17 cellular contexts compared by ENCODE assay signal in the genomic region with DNA sequence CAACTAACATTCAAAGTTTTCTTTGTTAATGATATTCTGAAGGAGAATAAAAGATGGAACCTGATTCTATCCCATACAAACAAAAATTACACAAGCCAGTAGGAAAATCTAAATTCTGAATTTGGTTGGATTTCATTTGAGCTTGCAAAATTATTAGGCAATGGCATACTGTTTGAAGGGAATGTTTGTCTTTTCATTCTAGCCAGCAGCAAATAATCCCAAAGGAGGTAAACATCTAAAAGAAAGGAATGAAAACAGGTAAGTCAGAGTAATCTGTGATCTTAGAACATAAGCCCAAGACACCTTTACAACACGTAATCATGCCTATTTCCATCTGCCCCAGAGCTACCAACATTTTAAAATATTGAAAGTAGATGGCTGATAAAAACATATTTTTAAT.
DNase-seq lines count a peak whose midpoint lies in the region; ATAC-seq, FAIRE-seq and TF ChIP-seq lines count a peak whose summit lies in the region.
"Had no signal": no experiment of that assay in that cellular context is flagged by ENCODE, and none has a peak within 500 bp of the region (broad histone marks: within the 10 kb centered on the region; RNA-seq: fewer than 3 reads in every experiment).

No MANE protein-coding gene starts in this region.

- ATAC-seq in K562, result no peak
- no peak for ATAC-seq in HepG2
- ATAC-seq: A549, GM23338 had no signal

- H3F3A ChIP-seq in GM23248 (ENCODE audit: insufficient read depth), result peaks cover 38% of the 10 kb centered on the region

- peak overlapping the region; percentile 77 for H2AFZ ChIP-seq in GM23248
- H2AFZ ChIP-seq in K562 (ENCODE audit: low read depth, low read length), result peak overlapping the region; percentile 77
- no peak overlapping the region for H2AFZ ChIP-seq in HepG2 (ENCODE audit: low read length)
- H2AFZ ChIP-seq in osteoblast (ENCODE audit: low read length), result peak overlapping the region; percentile 59

- H3K36me3 ChIP-seq in GM23248 (ENCODE audit: low read depth), result no peaks in the 10 kb centered on the region
- H3K36me3 ChIP-seq in K562 (ENCODE audit: control insufficient read depth, insufficient read depth, low read length), result no peaks in the 10 kb centered on the region
- no peaks in the 10 kb centered on the region for H3K36me3 ChIP-seq in HepG2 (replicated peaks in 1 of 2; ENCODE audit: control insufficient read depth in 1 of 2, insufficient read depth in 2 of 2, low read length in 2 of 2)
- H3K36me3 ChIP-seq in osteoblast (ENCODE audit: insufficient read depth, low read length), result no peaks in the 10 kb centered on the region

- TF ChIP-seq POLR2A in K562 (conservative IDR thresholded peaks at IDR 0.05) (no peak), HepG2 (IDR thresholded peaks at IDR 0.05; ENCODE audit: insufficient read depth in 1 of 2, low read depth in 2 of 2, low read length in 2 of 2) (no peak)

- 97 to 100% methylated on average over 1 of the region's 1 CpG for WGBS in GM23248 (ENCODE audit: low coverage in 1 of 2, low lambda C conversion rate in 2 of 2, missing lambda C conversion rate in 2 of 2), 2 experiments
- WGBS in K562 (ENCODE audit: insufficient coverage, low coverage, missing lambda C conversion rate), result 54% methylated on average over 1 of the region's 1 CpG
- 6% methylated on average over 1 of the region's 1 CpG for WGBS in HepG2 (ENCODE audit: low lambda C conversion rate)

- in situ Hi-C loops in GM23248 (cut with MboI) (no loop called here), K562 (cut with MboI) (no loop called here), HepG2 (cut with HindIII; ENCODE audit: extremely low pct_ligation_motif_present, low pct_unique_long_range_greater_than_20kb) (no loop called here)

- no peaks in the 10 kb centered on the region for H3K79me2 ChIP-seq in GM23248 (ENCODE audit: insufficient read depth)
- no peaks in the 10 kb centered on the region for H3K79me2 ChIP-seq in K562 (ENCODE audit: control insufficient read depth, insufficient read depth, low read length)
- no peaks in the 10 kb centered on the region for H3K79me2 ChIP-seq in HepG2 (ENCODE audit: insufficient read depth, low read length)
- H3K79me2 ChIP-seq in osteoblast (ENCODE audit: insufficient read depth, low read length), result no peaks in the 10 kb centered on the region

- TF ChIP-seq CTCF in K562 (IDR thresholded peaks at IDR 0.05 in 2 of 3, conservative IDR thresholded peaks at IDR 0.05 in 1 of 3; ENCODE audit: insufficient read depth in 2 of 3, low read depth in 1 of 3, low read length in 3 of 3), result no peak
- TF ChIP-seq CTCF in HepG2 (CRISPR knock-in tag; IDR thresholded peaks at IDR 0.05), result no peak
- TF ChIP-seq CTCF in osteoblast (IDR thresholded peaks at IDR 0.05; ENCODE audit: extremely low read depth, low read depth, low read length), result no peak

- H3K4me1 ChIP-seq in GM23248 (ENCODE audit: insufficient read depth) (peaks cover 46% of the 10 kb centered on the region), K562 (replicated peaks in 1 of 2; ENCODE audit: control insufficient read depth in 2 of 2, insufficient read depth in 2 of 2, low read length in 2 of 2) (no peaks in the 10 kb centered on the region), HepG2 (ENCODE audit: insufficient read depth, low read length) (peaks cover 33% of the 10 kb centered on the region), osteoblast (ENCODE audit: insufficient read depth, low read length) (peaks cover 37% of the 10 kb centered on the region)

- H3K4me3 ChIP-seq in GM23248, result no peak overlapping the region
- H3K4me3 ChIP-seq in K562, result no peak overlapping the region
- no peak overlapping the region for H3K4me3 ChIP-seq in HepG2 (replicated peaks in 1 of 3; ENCODE audit: insufficient read depth in 1 of 3, low read depth in 2 of 3, low read length in 3 of 3)
- no peak overlapping the region for H3K4me3 ChIP-seq in osteoblast (ENCODE audit: insufficient read depth, low read length)
- H3K4me3 ChIP-seq: A549, GM23338 had no signal

- BruUV-seq in K562 (replicated peaks; lab: Mats Ljungman, UMichigan), result no TSS peak
- BruUV-seq in HepG2 (replicated peaks; lab: Mats Ljungman, UMichigan), result no TSS peak

- H3K9me1 ChIP-seq in K562 (ENCODE audit: control insufficient read depth, insufficient read depth, low read length), result no peaks in the 10 kb centered on the region

- no peak overlapping the region for H3K4me2 ChIP-seq in GM23248 (ENCODE audit: unreplicated experiment)
- no peak overlapping the region for H3K4me2 ChIP-seq in K562 (ENCODE audit: insufficient read depth, low read length)
- H3K4me2 ChIP-seq in HepG2 (ENCODE audit: low read depth, low read length), result no peak overlapping the region
- no peak overlapping the region for H3K4me2 ChIP-seq in osteoblast (ENCODE audit: insufficient read depth, low read length)
- H3K4me2 ChIP-seq: A549, GM23338 had no signal

- POLR2A ChIA-PET in K562 (lab: Yijun Ruan, JAX), result interaction anchor here (1.6 kb wide), 1 partner anchor 31 kb away, joined by 4 read pairs; no protein-coding TSS in a partner anchor
- POLR2A ChIA-PET in HepG2 (lab: Yijun Ruan, JAX), result no interaction called here

- no peak for FAIRE-seq in K562 (lab: Jason Lieb, UNC)
- no peak for FAIRE-seq in HepG2 (lab: Jason Lieb, UNC)
- FAIRE-seq: A549, GM12891 had no signal

- TF ChIP-seq RAD21 in K562 (CRISPR knock-in tag; conservative IDR thresholded peaks at IDR 0.05 in 1 of 2, IDR thresholded peaks at IDR 0.05 in 1 of 2), result no peak
- TF ChIP-seq RAD21 in HepG2 (CRISPR knock-in tag; IDR thresholded peaks at IDR 0.05), result no peak

- 0 out of 2 replicates have a peak overlapping the region, but pooled peaks have one; percentile 20 for H3K9ac ChIP-seq in GM23248
- H3K9ac ChIP-seq in K562 (ENCODE audit: insufficient read depth in 1 of 2, low read depth in 2 of 2, low read length in 2 of 2), result no peak overlapping the region
- H3K9ac ChIP-seq in HepG2 (ENCODE audit: insufficient read depth, low read depth, low read length), result no peak overlapping the region

- intact Hi-C loops in K562 (cut with micrococcal nuclease) (no loop called here), HepG2 (cut with micrococcal nuclease; ENCODE audit: unreplicated experiment) (no loop called here)

- H3K27me3 ChIP-seq in GM23248 (replicated peaks; ENCODE audit: insufficient read depth), result no peaks in the 10 kb centered on the region
- H3K27me3 ChIP-seq in K562 (ENCODE audit: control insufficient read depth in 2 of 2, insufficient read depth in 2 of 2, low read length in 2 of 2), result no peaks in the 10 kb centered on the region
- H3K27me3 ChIP-seq in HepG2 (ENCODE audit: control insufficient read depth in 1 of 2, insufficient read depth in 2 of 2, low read length in 2 of 2), result no peaks in the 10 kb centered on the region
- H3K27me3 ChIP-seq in osteoblast (ENCODE audit: insufficient read depth, low read length), result no peaks in the 10 kb centered on the region

- H3K27ac ChIP-seq in GM23248, result peak overlapping the region; percentile 24; the same call in 1 of the 2 replicates
- no peak overlapping the region for H3K27ac ChIP-seq in K562 (ENCODE audit: extremely low read depth, low read depth, low read length)
- H3K27ac ChIP-seq in HepG2 (ENCODE audit: extremely low read length, insufficient read depth, low read length), result no peak overlapping the region
- H3K27ac ChIP-seq in osteoblast (ENCODE audit: low read depth, low read length), result peak overlapping the region; percentile 60
- H3K27ac ChIP-seq: A549, RWPE1 had no signal

- no peaks in the 10 kb centered on the region for H3K9me3 ChIP-seq in GM23248 (ENCODE audit: low read depth)
- no peaks in the 10 kb centered on the region for H3K9me3 ChIP-seq in K562 (replicated peaks; ENCODE audit: control insufficient read depth, insufficient read depth, low read depth, low read length)
- H3K9me3 ChIP-seq in HepG2 (ENCODE audit: low read length), result 0 out of 2 replicates have a peak, but pooled peaks cover 7% of the 10 kb centered on the region
- no peaks in the 10 kb centered on the region for H3K9me3 ChIP-seq in osteoblast (ENCODE audit: low read depth, low read length)
- H3K9me3 ChIP-seq: A549 had no signal

- H3K9me2 ChIP-seq in GM23248 (ENCODE audit: insufficient read depth), result no peaks in the 10 kb centered on the region

- CTCF ChIA-PET in K562 (lab: Yijun Ruan, JAX; ENCODE audit: low intra/inter-chr PET ratio), result no interaction called here
- CTCF ChIA-PET in HepG2 (lab: Yijun Ruan, JAX; ENCODE audit: low intra/inter-chr PET ratio, low total read pairs), result no interaction called here

- DNase-seq in GM23248, result no peak
- no peak for DNase-seq in K562 (ENCODE audit: extremely low read depth in 1 of 4, low spot score in 3 of 4)
- no peak for DNase-seq in HepG2 (ENCODE audit: low spot score)
- DNase-seq in osteoblast (ENCODE audit: insufficient read length, low spot score, missing footprints), result no peak
- DNase-seq in NCI-H1048 (lab: John Stamatoyannopoulos, UW), result no peak
- no peak for DNase-seq in cerebellar cortex (ENCODE audit: low spot score)
- no peak for DNase-seq in MV-4-11 (lab: John Stamatoyannopoulos, UW)
- no peak for DNase-seq in AG20443 (ENCODE audit: low spot score)
- DNase-seq: CD4-positive, CD25-positive, alpha-beta regulatory T cell; KG1; NCI-H1694 treated with DMSO at 0.1 percent for 48 hours; NK-92 treated with Interleukin-12 subunit alpha and Interleukin-12 subunit beta, amount 100 ng/mL, for 24 hours; OCI-M1 had no signal

- TF ChIP-seq EP300 in K562 (IDR thresholded peaks at IDR 0.05; ENCODE audit: low read length) (no peak), HepG2 (IDR thresholded peaks at IDR 0.05; ENCODE audit: low read depth in 2 of 2, low read length in 2 of 2) (no peak), HepG2 (CRISPR knock-in tag; IDR thresholded peaks at IDR 0.05; ENCODE audit: borderline replicate concordance) (no peak)

- H4K20me1 ChIP-seq in GM23248 (ENCODE audit: insufficient read depth) (no peaks in the 10 kb centered on the region), K562 (replicated peaks; ENCODE audit: control insufficient read depth, insufficient read depth, low read length) (no peaks in the 10 kb centered on the region), HepG2 (ENCODE audit: insufficient read depth, low read length) (no peaks in the 10 kb centered on the region), osteoblast (ENCODE audit: insufficient read depth, low read length) (no peaks in the 10 kb centered on the region)

TF ChIP-seq in K562, 482 proteins besides CTCF, POLR2A, EP300 and RAD21 (continues in another document):
- TF ChIP-seq HDAC8 (tag; IDR thresholded peaks at IDR 0.05), result no peak
- no peak for TF ChIP-seq FOXJ3 (CRISPR knock-in tag; IDR thresholded peaks at IDR 0.05)
- TF ChIP-seq ZFPM2 (CRISPR knock-in tag; IDR thresholded peaks at IDR 0.05), result no peak
- TF ChIP-seq ZNF212 (CRISPR knock-in tag; IDR thresholded peaks at IDR 0.05), result no peak
- TF ChIP-seq EHMT2 (IDR thresholded peaks at IDR 0.05), result no peak
- TF ChIP-seq LARP7 (IDR thresholded peaks at IDR 0.05), result no peak

TF ChIP-seq in HepG2, 621 proteins besides CTCF, POLR2A, EP300 and RAD21:
- TF ChIP-seq CEBPB (IDR thresholded peaks at IDR 0.05; ENCODE audit: borderline replicate concordance, low read depth, low read length), result peak; percentile 17; the same call in 1 of the 2 replicates
- no peak for TF ChIP-seq RFX5 (IDR thresholded peaks at IDR 0.05; ENCODE audit: low read depth, low read length)

Comparison
In these comparisons a context has a peak if more than half of its experiments do, and no peak if none do; other contexts are left out.
1. H3K27ac ChIP-seq: peak in GM23248 (single experiment) and osteoblast (single experiment); none in K562 (single experiment) and HepG2 (single experiment).